ENCODE assay signal across 11 cellular contexts in genomic region chr16:22240023-22240697, GRCh38. TPM values are rescaled to one million over a fixed set of nuclear protein-coding genes. Genes with fewer than 3 reads are reported as not detected.
DNase-seq lines count a peak whose midpoint lies in the region; ATAC-seq and TF ChIP-seq lines count a peak whose summit lies in the region.
"Had no signal": no experiment of that assay in that cellular context is flagged by ENCODE, and none has a peak within 500 bp of the region (broad histone marks: within the 10 kb centered on the region; RNA-seq: fewer than 3 reads in every experiment).

No MANE protein-coding gene starts in this region.

- BruUV-seq in PC-3 (replicated peaks; lab: Mats Ljungman, UMichigan): no TSS peak

- no peak for TF ChIP-seq POLR2A in breast epithelium (IDR thresholded peaks at IDR 0.05)

- H3K4me2 ChIP-seq in BLaER1 treated with 17β-estradiol and CSF1 and Interleukin-3, amounts not matched to agents 10 nM and 100 nM: peak overlapping the region; percentile 62 to 84 (median 74)
- H3K4me2 ChIP-seq in PC-3 (ENCODE audit: low read length): no peak overlapping the region

- ATAC-seq in HG03025 (IDR thresholded peaks at IDR 0.05; ENCODE audit: low FRiP score, unreplicated experiment) (no peak), PC-3 (no peak; the same call in 1 of the 2 replicates), HG02852 (IDR thresholded peaks at IDR 0.05; ENCODE audit: unreplicated experiment) (no peak)

- H3K9me3 ChIP-seq in BLaER1 treated with 17β-estradiol and CSF1 and Interleukin-3, amounts not matched to agents 10 nM and 100 nM (replicated peaks in 1 of 11): no peaks in the 10 kb centered on the region
- no peaks in the 10 kb centered on the region for H3K9me3 ChIP-seq in breast epithelium
- no peaks in the 10 kb centered on the region for H3K9me3 ChIP-seq in neutrophil
- H3K9me3 ChIP-seq in PC-3 (ENCODE audit: low read length): no peaks in the 10 kb centered on the region

- H3K9ac ChIP-seq in BLaER1 treated with 17β-estradiol and CSF1 and Interleukin-3, amounts not matched to agents 10 nM and 100 nM: peak overlapping the region in 8 of 11 experiments; percentile 40 to 60 (median 54); a peak in 12 of 22 replicates
- no peak overlapping the region for H3K9ac ChIP-seq in PC-3 (ENCODE audit: low read length)
- H3K9ac ChIP-seq: parathyroid adenoma had no signal

- peak overlapping the region in 9 of 11 experiments; percentile 36 to 78 (median 72); a peak in 17 of 22 replicates for H3K27ac ChIP-seq in BLaER1 treated with 17β-estradiol and CSF1 and Interleukin-3, amounts not matched to agents 10 nM and 100 nM
- H3K27ac ChIP-seq in breast epithelium (peak overlapping the region; percentile 59 to 70), neutrophil (peak overlapping the region; percentile 70), PC-3 (ENCODE audit: low read length) (no peak overlapping the region)
- H3K27ac ChIP-seq: parathyroid adenoma had no signal

- H3K4me1 ChIP-seq in BLaER1 treated with 17β-estradiol and CSF1 and Interleukin-3, amounts not matched to agents 10 nM and 100 nM: peaks cover 39 to 49% (median 46%) of the 10 kb centered on the region in 10 experiments
- peaks cover 4 to 9% of the 10 kb centered on the region in 2 donors for H3K4me1 ChIP-seq in breast epithelium
- peaks cover 14 to 18% of the 10 kb centered on the region in 2 experiments for H3K4me1 ChIP-seq in neutrophil (ENCODE audit: control insufficient read depth in 1 of 2, insufficient read depth in 1 of 2, low read depth in 1 of 2, low read length in 1 of 2)
- H3K4me1 ChIP-seq in PC-3 (ENCODE audit: insufficient read depth, low read length): no peaks in the 10 kb centered on the region
- H3K4me1 ChIP-seq: parathyroid adenoma had no signal

- POLR2A ChIA-PET in PC-3 (lab: Charles Lee; ENCODE audit: unreplicated experiment): no interaction called here

- H3F3A ChIP-seq in PC-3 (ENCODE audit: low read length, unreplicated experiment): no peaks in the 10 kb centered on the region

- 0 out of 2 replicates have a peak, but pooled peaks cover 8% of the 10 kb centered on the region for H3K79me2 ChIP-seq in PC-3 (ENCODE audit: low read length)

- peaks cover 0 to 47% (median 0%) of the 10 kb centered on the region in 11 experiments; a peak in 5 of 22 replicates for H4K20me1 ChIP-seq in BLaER1 treated with 17β-estradiol and CSF1 and Interleukin-3, amounts not matched to agents 10 nM and 100 nM
- no peaks in the 10 kb centered on the region for H4K20me1 ChIP-seq in PC-3 (ENCODE audit: low read length)

- H3K9me2 ChIP-seq in PC-3 (replicated peaks; ENCODE audit: low read length): no peaks in the 10 kb centered on the region

- H2AFZ ChIP-seq in PC-3 (ENCODE audit: low read length): no peak overlapping the region
- H2AFZ ChIP-seq: parathyroid adenoma had no signal

- peak overlapping the region in 1 of 10 experiments; percentile 46; a peak in 1 of 20 replicates for H3K4me3 ChIP-seq in BLaER1 treated with 17β-estradiol and CSF1 and Interleukin-3, amounts not matched to agents 10 nM and 100 nM
- H3K4me3 ChIP-seq in breast epithelium (no peak overlapping the region), neutrophil (ENCODE audit: low read depth in 1 of 2, low read length in 1 of 2) (no peak overlapping the region), PC-3 (ENCODE audit: low read length) (no peak overlapping the region)

- TF ChIP-seq CTCF in breast epithelium (IDR thresholded peaks at IDR 0.05) (no peak), neutrophil (IDR thresholded peaks at IDR 0.05) (no peak), PC-3 (conservative IDR thresholded peaks at IDR 0.05; ENCODE audit: low read depth, low read length) (no peak)

- intact Hi-C loops in breast epithelium (cut with DNase I; ENCODE audit: low total_unique reads) (no loop called here), PC-3 (cut with micrococcal nuclease) (no loop called here)

- H3K27me3 ChIP-seq in BLaER1 treated with 17β-estradiol and CSF1 and Interleukin-3, amounts not matched to agents 10 nM and 100 nM: no peaks in the 10 kb centered on the region
- H3K27me3 ChIP-seq in breast epithelium (no peaks in the 10 kb centered on the region), neutrophil (no peaks in the 10 kb centered on the region), PC-3 (ENCODE audit: low read length) (no peaks in the 10 kb centered on the region)

- CTCF ChIA-PET in PC-3 (lab: Charles Lee): interaction anchor here (0.6 kb wide), 1 partner anchor 34 kb away, joined by 10 read pairs; the partner anchor contains the start of gene EEF2K

- H3K36me3 ChIP-seq in BLaER1 treated with 17β-estradiol and CSF1 and Interleukin-3, amounts not matched to agents 10 nM and 100 nM: peaks cover 32 to 69% (median 52%) of the 10 kb centered on the region in 11 experiments
- H3K36me3 ChIP-seq in breast epithelium (no peaks in the 10 kb centered on the region), neutrophil (no peaks in the 10 kb centered on the region), PC-3 (ENCODE audit: low read depth, low read length) (no peaks in the 10 kb centered on the region; the same call in 1 of the 2 replicates)

- DNase-seq in KG1 (lab: John Stamatoyannopoulos, UW) (peak; percentile 4), breast epithelium (ENCODE audit: low spot score in 2 of 2) (no peak), PC-3 (no peak)
- DNase-seq in stimulated activated CD4-positive, alpha-beta T cell treated with anti-CD3 and anti-CD28 coated beads, Interleukin-2, amount 100 ng/mL, for 24 hours: no peak
- DNase-seq: Calu3, SHP77 treated with DMSO at 0.1 percent for 48 hours had no signal

RNA-seq across cellular contexts. Expression of gene EEF2K, which starts 34.1 kb away (rescaled TPM):
- 10 to 100 TPM; 23.3 to 40.5 (median 30.0) TPM for total RNA-seq in breast epithelium
- 9.1 and 15.0 TPM in 2 replicates for total RNA-seq in PC-3 (2014; rRNA removed)

RNA-seq across cellular contexts. Expression of gene POLR3E, which starts 57.0 kb away (rescaled TPM):
- 10 to 100 TPM; 59.0 to 72.4 (median 64.0) TPM for total RNA-seq in breast epithelium
- 48.8 and 57.1 TPM in 2 replicates for total RNA-seq in PC-3 (2014; rRNA removed)
